Comparison of ENCODE assay signal across 1 cellular context in genomic region chr3:30292192-30292893, GRCh38.
TF ChIP-seq lines count a peak whose summit lies in the region.

No MANE protein-coding gene starts in this region.

TF ChIP-seq in GM23338, 12 proteins besides CTCF, POLR2A, EP300 and RAD21 (continued from another document):
- no peak for TF ChIP-seq REST (IDR thresholded peaks at IDR 0.05; ENCODE audit: unreplicated experiment)
- TF ChIP-seq ETS1 (IDR thresholded peaks at IDR 0.05) = no peak
- no peak for TF ChIP-seq NANOG (IDR thresholded peaks at IDR 0.05; ENCODE audit: borderline replicate concordance)
- TF ChIP-seq ZNF331 (CRISPR knock-in tag; IDR thresholded peaks at IDR 0.05; ENCODE audit: low read depth) = no peak
- no peak for TF ChIP-seq POLR2AphosphoS5 (IDR thresholded peaks at IDR 0.05; ENCODE audit: low read depth)
- no peak for TF ChIP-seq JUNB (IDR thresholded peaks at IDR 0.05; ENCODE audit: unreplicated experiment)
- no peak for TF ChIP-seq ZNF114 (CRISPR knock-in tag; IDR thresholded peaks at IDR 0.05)
- no peak for TF ChIP-seq EZH2phosphoT487 (IDR thresholded peaks at IDR 0.05; ENCODE audit: unreplicated experiment)
- TF ChIP-seq STAT1 (IDR thresholded peaks at IDR 0.05; ENCODE audit: unreplicated experiment) = no peak
